9 cellular contexts compared by ENCODE assay signal in genomic region chr9:33297455-33297854, GRCh38. TPM values are rescaled to one million over a fixed set of nuclear protein-coding genes. Genes with fewer than 3 reads are reported as not detected.
A peak's percentile ranks its signal among the peaks of the same experiment; 100 is the strongest.
DNase-seq lines count a peak whose midpoint lies in the region; ATAC-seq and TF ChIP-seq lines count a peak whose summit lies in the region.
"Had no signal": no experiment of that assay in that cellular context is flagged by ENCODE, and none has a peak within 500 bp of the region (broad histone marks: within the 10 kb centered on the region; RNA-seq: fewer than 3 reads in every experiment).

No MANE protein-coding gene starts in this region.

- H3K9ac ChIP-seq in GM23248, result no peak overlapping the region
- peak overlapping the region; percentile 59 for H3K9ac ChIP-seq in Loucy (ENCODE audit: low read depth, low read length, poor library complexity, severe bottlenecking)
- no peak overlapping the region for H3K9ac ChIP-seq in H9 (ENCODE audit: extremely low read depth, insufficient read length, low read length)

- no peak overlapping the region for H4K8ac ChIP-seq in H9 (replicated peaks; ENCODE audit: insufficient read length, low read depth, low read length)

- in situ Hi-C loops in GM23248 (cut with MboI), result no loop called here

- no peak overlapping the region for H2BK15ac ChIP-seq in H9 (ENCODE audit: low read depth, low read length)

- H4K20me1 ChIP-seq in GM23248 (ENCODE audit: insufficient read depth) (no peaks in the 10 kb centered on the region), Loucy (ENCODE audit: insufficient read depth, low read length, poor library complexity, severe bottlenecking) (peaks cover 23% of the 10 kb centered on the region), H9 (ENCODE audit: control insufficient read depth, insufficient read depth, insufficient read length) (no peaks in the 10 kb centered on the region)

- H3F3A ChIP-seq in GM23248 (ENCODE audit: insufficient read depth) (peaks cover 6% of the 10 kb centered on the region; the same call in 1 of the 2 replicates), Loucy (ENCODE audit: low read depth) (no peaks in the 10 kb centered on the region)

- H3K4me3 ChIP-seq in GM23248 (no peak overlapping the region), Loucy (ENCODE audit: low read length, poor library complexity, severe bottlenecking) (peak overlapping the region; percentile 26)
- no peak overlapping the region for H3K4me3 ChIP-seq in naive thymus-derived CD4-positive, alpha-beta T cell (ENCODE audit: low read length)

- H3K4me2 ChIP-seq in GM23248 (ENCODE audit: unreplicated experiment), result peak overlapping the region; percentile 15
- H3K4me2 ChIP-seq in Loucy (ENCODE audit: low read depth, low read length, poor library complexity, severe bottlenecking), result peak overlapping the region; percentile 64
- no peak overlapping the region for H3K4me2 ChIP-seq in H9 (ENCODE audit: insufficient read depth, insufficient read length, low read length)

- H3K27ac ChIP-seq in GM23248 (no peak overlapping the region), H9 (ENCODE audit: insufficient read length, low read depth, low read length) (no peak overlapping the region)
- H3K27ac ChIP-seq in naive thymus-derived CD4-positive, alpha-beta T cell (ENCODE audit: low read depth, low read length), result peak overlapping the region; percentile 41

- H3K4me1 ChIP-seq in GM23248 (ENCODE audit: insufficient read depth), result 0 out of 2 replicates have a peak, but pooled peaks cover 11% of the 10 kb centered on the region
- peaks cover 60% of the 10 kb centered on the region for H3K4me1 ChIP-seq in Loucy (ENCODE audit: insufficient read depth, low read length, poor library complexity, severe bottlenecking)
- H3K4me1 ChIP-seq in naive thymus-derived CD4-positive, alpha-beta T cell (ENCODE audit: control insufficient read depth in 2 of 2, insufficient read depth in 2 of 2, low read length in 2 of 2), result peaks cover 6 to 51% of the 10 kb centered on the region in 2 donors
- H3K4me1 ChIP-seq in H9 (ENCODE audit: insufficient read depth, low read length), result no peaks in the 10 kb centered on the region

- peaks cover 0 to 2% of the 10 kb centered on the region in 2 donors for H3K9me3 Mint-ChIP-seq in activated naive CD4-positive, alpha-beta T cell treated with anti-CD3 and anti-CD28 coated beads, Interleukin-2, amount 50 U/mL, for 72 hours
- H3K9me3 Mint-ChIP-seq in naive thymus-derived CD4-positive, alpha-beta T cell, result no peaks in the 10 kb centered on the region
- H3K9me3 Mint-ChIP-seq in H9, result no peaks in the 10 kb centered on the region

- intact Hi-C loops in naive thymus-derived CD4-positive, alpha-beta T cell (cut with micrococcal nuclease), result loop anchor here (1.0 to 10.0 kb wide), 2 partner anchors 9 to 1077 kb away; partner anchors contain the start of gene MYORG (in 1 of the 2)

- no peaks in the 10 kb centered on the region for H3K23me2 ChIP-seq in H9 (ENCODE audit: insufficient read length, low read depth, low read length, poor library complexity, severe bottlenecking)

- H2BK20ac ChIP-seq in H9 (ENCODE audit: low read depth, low read length, poor library complexity, severe bottlenecking), result no peak overlapping the region

- H3K9me3 ChIP-seq in GM23248 (ENCODE audit: low read depth) (no peaks in the 10 kb centered on the region), Loucy (ENCODE audit: insufficient read depth, low read depth, low read length) (no peaks in the 10 kb centered on the region), H9 (ENCODE audit: control insufficient read depth, low read depth, low read length) (no peaks in the 10 kb centered on the region)
- no peaks in the 10 kb centered on the region for H3K9me3 ChIP-seq in naive thymus-derived CD4-positive, alpha-beta T cell (ENCODE audit: control insufficient read depth in 2 of 3, low read length in 3 of 3)

- no peak overlapping the region for H2BK12ac ChIP-seq in H9 (ENCODE audit: insufficient read length, low read depth, low read length)

- no peak overlapping the region for H2BK5ac ChIP-seq in H9 (ENCODE audit: insufficient read length, low read length)

- no peak overlapping the region for H4K5ac ChIP-seq in H9 (ENCODE audit: insufficient read length, low read depth, low read length)

- no peaks in the 10 kb centered on the region for H3K27me3 ChIP-seq in GM23248 (replicated peaks; ENCODE audit: insufficient read depth)
- no peaks in the 10 kb centered on the region for H3K27me3 ChIP-seq in Loucy (ENCODE audit: insufficient read depth, low read length, poor library complexity, severe bottlenecking)
- no peaks in the 10 kb centered on the region for H3K27me3 ChIP-seq in naive thymus-derived CD4-positive, alpha-beta T cell (ENCODE audit: control insufficient read depth in 2 of 2, insufficient read depth in 2 of 2, low read length in 2 of 2)
- no peaks in the 10 kb centered on the region for H3K27me3 ChIP-seq in H9 (ENCODE audit: insufficient read depth, low read length)

- TF ChIP-seq CTCF in Loucy (conservative IDR thresholded peaks at IDR 0.05; ENCODE audit: low read length), result no peak
- TF ChIP-seq CTCF in H9 (conservative IDR thresholded peaks at IDR 0.05), result no peak

- H3K9me2 ChIP-seq in GM23248 (ENCODE audit: insufficient read depth) (no peaks in the 10 kb centered on the region), Loucy (replicated peaks; ENCODE audit: low read depth, low read length) (no peaks in the 10 kb centered on the region)

- H3K36me3 ChIP-seq in GM23248 (ENCODE audit: low read depth), result peaks cover 56% of the 10 kb centered on the region
- peaks cover 33% of the 10 kb centered on the region; the same call in 1 of the 2 replicates for H3K36me3 ChIP-seq in Loucy (ENCODE audit: insufficient read depth, low read length)
- peaks cover 19 to 75% (median 21%) of the 10 kb centered on the region in 3 experiments for H3K36me3 ChIP-seq in naive thymus-derived CD4-positive, alpha-beta T cell (ENCODE audit: control insufficient read depth in 2 of 3, insufficient read depth in 3 of 3, low read length in 3 of 3)

- DNase-seq in GM23248, result no peak
- no peak for DNase-seq in activated naive CD4-positive, alpha-beta T cell treated with anti-CD3 and anti-CD28 coated beads, Interleukin-2, amount 50 U/mL, for 72 hours (ENCODE audit: low spot score in 2 of 2)
- peak in 1 of 9 donors; percentile 9 for DNase-seq in naive thymus-derived CD4-positive, alpha-beta T cell
- DNase-seq in H9, result no peak
- no peak for DNase-seq in AG20443 (ENCODE audit: low spot score)
- no peak for DNase-seq in foreskin melanocyte

- H3K27ac Mint-ChIP-seq in activated naive CD4-positive, alpha-beta T cell treated with anti-CD3 and anti-CD28 coated beads, Interleukin-2, amount 50 U/mL, for 72 hours, result peak overlapping the region; percentile 70 to 82
- H3K27ac Mint-ChIP-seq in naive thymus-derived CD4-positive, alpha-beta T cell, result peak overlapping the region; percentile 13 to 88 (median 78)
- H3K27ac Mint-ChIP-seq in H9, result peak overlapping the region in 1 of 3 experiments; percentile 21; a peak in 1 of 7 replicates

- no peak overlapping the region for H3K14ac ChIP-seq in H9 (ENCODE audit: insufficient read depth, low read length)

- no peak overlapping the region for H4K91ac ChIP-seq in H9 (ENCODE audit: insufficient read length, low read depth, low read length)

- POLR2A ChIA-PET in naive thymus-derived CD4-positive, alpha-beta T cell (lab: Charles Lee), result interaction anchor here (0.8 to 1.9 kb wide), 4 partner anchors 9 to 15 kb away, joined by 3 to 7 read pairs (median 4); no protein-coding TSS in a partner anchor

- H2BK120ac ChIP-seq in H9 (ENCODE audit: low read depth, low read length, poor library complexity, severe bottlenecking), result no peak overlapping the region

- H3K27me3 Mint-ChIP-seq in naive thymus-derived CD4-positive, alpha-beta T cell, result no peaks in the 10 kb centered on the region
- H3K27me3 Mint-ChIP-seq in H9 (ENCODE audit: low read depth), result no peaks in the 10 kb centered on the region

- H3K4ac ChIP-seq in H9 (ENCODE audit: low read depth, low read length), result no peak overlapping the region

- H3K4me1 Mint-ChIP-seq in naive thymus-derived CD4-positive, alpha-beta T cell, result peaks cover 55 to 89% (median 83%) of the 10 kb centered on the region in 7 donors
- H3K4me1 Mint-ChIP-seq in H9, result peaks cover 0 to under 1% of the 10 kb centered on the region in 2 experiments; a peak in 1 of 4 replicates

- CTCF ChIA-PET in naive thymus-derived CD4-positive, alpha-beta T cell (lab: Charles Lee), result interaction anchor here (1.2 kb wide), 1 partner anchor 11 kb away, joined by 3 read pairs; no protein-coding TSS in a partner anchor

- H2AFZ ChIP-seq in GM23248 (no peak overlapping the region), Loucy (ENCODE audit: low read length) (no peak overlapping the region), H9 (ENCODE audit: low read length) (no peak overlapping the region)

- H3K4me3 Mint-ChIP-seq in naive thymus-derived CD4-positive, alpha-beta T cell, result peak overlapping the region; percentile 14 to 86 (median 65)
- H3K4me3 Mint-ChIP-seq in H9, result no peak overlapping the region

- H3K79me1 ChIP-seq in H9 (ENCODE audit: insufficient read depth, low read depth, low read length, poor library complexity, severe bottlenecking), result peaks cover 6% of the 10 kb centered on the region

- WGBS in GM23248 (ENCODE audit: low coverage in 1 of 2, low lambda C conversion rate in 2 of 2, missing lambda C conversion rate in 2 of 2), 2 experiments, result 88 to 100% methylated on average over 1 of the region's 1 CpG
- WGBS in H9 (ENCODE audit: extremely low coverage, insufficient read length, low lambda C conversion rate), result no CpG with 5 or more reads among the region's 1 CpG

- ATAC-seq in GM18519 (IDR thresholded peaks at IDR 0.05; ENCODE audit: low FRiP score, unreplicated experiment), result peak; percentile 89
- peak; percentile 71 to 78 for ATAC-seq in activated naive CD4-positive, alpha-beta T cell treated with anti-CD3 and anti-CD28 coated beads, Interleukin-2, amount 50 U/mL, for 72 hours
- peak; percentile 86 for ATAC-seq in naive thymus-derived CD4-positive, alpha-beta T cell

- H3K36me3 Mint-ChIP-seq in activated naive CD4-positive, alpha-beta T cell treated with anti-CD3 and anti-CD28 coated beads, Interleukin-2, amount 50 U/mL, for 72 hours, result peaks cover 49 to 55% of the 10 kb centered on the region in 2 donors
- H3K36me3 Mint-ChIP-seq in naive thymus-derived CD4-positive, alpha-beta T cell, result peaks cover 19 to 68% (median 45%) of the 10 kb centered on the region in 5 donors
- H3K36me3 Mint-ChIP-seq in H9 (ENCODE audit: insufficient read depth in 1 of 3, low read depth in 3 of 3), result peaks cover 29 to 75% (median 61%) of the 10 kb centered on the region in 3 experiments; a peak in 6 of 7 replicates

- H2AK5ac ChIP-seq in H9 (ENCODE audit: insufficient read length, low read length), result no peak overlapping the region

- no peak overlapping the region for H3K56ac ChIP-seq in H9 (ENCODE audit: insufficient read length, low read depth, low read length)

- no peak overlapping the region for H3K18ac ChIP-seq in H9 (ENCODE audit: insufficient read length, low read depth, low read length)

- H3K23ac ChIP-seq in H9 (ENCODE audit: insufficient read length, low read depth, low read length), result no peak overlapping the region

- H3K79me2 ChIP-seq in GM23248 (ENCODE audit: insufficient read depth) (peaks cover 100% of the 10 kb centered on the region), Loucy (ENCODE audit: insufficient read depth, low read length) (peaks cover 79% of the 10 kb centered on the region), H9 (ENCODE audit: insufficient read depth, low read length) (peaks cover 4% of the 10 kb centered on the region; the same call in 1 of the 2 replicates)

- H3T11ph ChIP-seq in H9 (ENCODE audit: low read length), result no peak overlapping the region

RNA-seq across cellular contexts. Expression of gene NFX1, which starts 7.1 kb away (rescaled TPM):
- total RNA-seq in GM23248 (2014; rRNA removed; shearing (Covaris generic)), result 20.4 and 23.8 TPM in 2 replicates
- 27.8 and 28.1 TPM in 2 replicates for polyA plus RNA-seq in GM23248 (2016; fragmentation: Nextera tagmentation; extraction: Ambion mirVana)
- total RNA-seq in activated naive CD4-positive, alpha-beta T cell treated with anti-CD3 and anti-CD28 coated beads, Interleukin-2, amount 50 U/mL, for 72 hours, result 10 to 100 TPM; 38.4 to 43.7 TPM
- total RNA-seq in naive thymus-derived CD4-positive, alpha-beta T cell, result 10 to 100 TPM; 39.8 to 65.4 (median 43.6) TPM
- polyA plus RNA-seq in naive thymus-derived CD4-positive, alpha-beta T cell, result 10 to 100 TPM; 30.1 to 49.3 TPM
- total RNA-seq in H9 (2021), result 35.1 and 36.3 TPM in 2 replicates

RNA-seq across cellular contexts. Expression of gene CHMP5, which starts 32.6 kb away (rescaled TPM):
- total RNA-seq in GM23248 (2014; rRNA removed; shearing (Covaris generic)), result 65.3 and 90.6 TPM in 2 replicates
- polyA plus RNA-seq in GM23248 (2016; fragmentation: Nextera tagmentation; extraction: Ambion mirVana), result 130 and 134 TPM in 2 replicates
- total RNA-seq in activated naive CD4-positive, alpha-beta T cell treated with anti-CD3 and anti-CD28 coated beads, Interleukin-2, amount 50 U/mL, for 72 hours, result 100 to 1,000 TPM; 115 to 123 TPM
- total RNA-seq in naive thymus-derived CD4-positive, alpha-beta T cell, result 10 to 100 TPM; 21.4 to 74.6 (median 35.3) TPM
- polyA plus RNA-seq in naive thymus-derived CD4-positive, alpha-beta T cell, result 10 to 100 TPM; 39.0 to 50.2 TPM
- 47.6 and 51.9 TPM in 2 replicates for total RNA-seq in H9 (2021)

RNA-seq across cellular contexts. Expression of gene BAG1, which starts 32.9 kb away (rescaled TPM):
- 25.0 and 38.2 TPM in 2 replicates for total RNA-seq in GM23248 (2014; rRNA removed; shearing (Covaris generic))
- 48.7 and 49.7 TPM in 2 replicates for polyA plus RNA-seq in GM23248 (2016; fragmentation: Nextera tagmentation; extraction: Ambion mirVana)
- total RNA-seq in activated naive CD4-positive, alpha-beta T cell treated with anti-CD3 and anti-CD28 coated beads, Interleukin-2, amount 50 U/mL, for 72 hours, result 10 to 100 TPM; 35.4 to 82.9 TPM
- 10 to 100 TPM; 48.6 to 77.2 (median 61.0) TPM for total RNA-seq in naive thymus-derived CD4-positive, alpha-beta T cell
- 10 to 100 TPM; 65.0 to 90.5 TPM for polyA plus RNA-seq in naive thymus-derived CD4-positive, alpha-beta T cell
- total RNA-seq in H9 (2021), result 58.8 and 66.4 TPM in 2 replicates

RNA-seq across cellular contexts. Expression of gene SPINK4, which starts 57.5 kb away (rescaled TPM):
- total RNA-seq in GM23248 (2014; rRNA removed; shearing (Covaris generic)), result not detected in 2 replicates
- not detected in 2 replicates for polyA plus RNA-seq in GM23248 (2016; fragmentation: Nextera tagmentation; extraction: Ambion mirVana)
- total RNA-seq in activated naive CD4-positive, alpha-beta T cell treated with anti-CD3 and anti-CD28 coated beads, Interleukin-2, amount 50 U/mL, for 72 hours, result not detected
- total RNA-seq in naive thymus-derived CD4-positive, alpha-beta T cell, result not detected
- polyA plus RNA-seq in naive thymus-derived CD4-positive, alpha-beta T cell, result not detected
- not detected in 2 replicates for total RNA-seq in H9 (2021)
- total RNA-seq: T-helper 1 cell treated with Interleukin-12 subunit alpha and Interleukin-12 subunit beta and Interleukin-4 antibody, amounts not matched to agents 30 ng/mL and 1 ng/mL, for 36 hours had no signal

Comparison
In these comparisons a context has a peak if more than half of its experiments do, and no peak if none do; other contexts are left out.
1. H3K4me3 Mint-ChIP-seq: peak in naive thymus-derived CD4-positive, alpha-beta T cell (10 of 10); none in H9 (0 of 2).
2. Peak in every context shown above with its lines, with median percentiles within 50 percentile points of each other: ATAC-seq.